Comparison of ENCODE assay signal across 8 cellular contexts in genomic region chr17:17840751-17841591, GRCh38. TPM values are rescaled to one million over a fixed set of nuclear protein-coding genes. Genes with fewer than 3 reads are reported as not detected.
DNase-seq lines count a peak whose midpoint lies in the region; ATAC-seq, FAIRE-seq and TF ChIP-seq lines count a peak whose summit lies in the region.

No MANE protein-coding gene starts in this region.

- intact Hi-C loops in left lung (cut with DNase I) (no loop called here), testis (cut with DNase I; ENCODE audit: low total_unique reads) (no loop called here)

- H3K4me3 ChIP-seq in left lung (peak overlapping the region; percentile 12 to 55), testis (peak overlapping the region; percentile 55 to 73)

- H3K9me3 ChIP-seq in left lung (no peaks in the 10 kb centered on the region), testis (no peaks in the 10 kb centered on the region)

- DNase-seq in GM12891 (ENCODE audit: insufficient read length, low spot score) (no peak), NCI-H748 (lab: John Stamatoyannopoulos, UW; ENCODE audit: unreplicated experiment) (peak; percentile 75), caudate nucleus (lab: John Stamatoyannopoulos, UW) (peak in 32 of 61 donors; percentile 49 to 82 (median 72)), left lung (no peak), testis (no peak), SW 1271 (lab: John Stamatoyannopoulos, UW) (no peak), Kasumi-1 (lab: John Stamatoyannopoulos, UW) (no peak)

- H3K27me3 ChIP-seq in left lung (no peaks in the 10 kb centered on the region), testis (no peaks in the 10 kb centered on the region)

- H3K27ac ChIP-seq in caudate nucleus (ENCODE audit: low read depth, low read length) (peak overlapping the region; percentile 98), left lung (peak overlapping the region; percentile 97 to 99), testis (peak overlapping the region; percentile 97 to 98)

- H3K4me1 ChIP-seq in left lung (peaks cover 37 to 63% of the 10 kb centered on the region in 2 donors), testis (peaks cover 58% of the 10 kb centered on the region)

- TF ChIP-seq CTCF in left lung (IDR thresholded peaks at IDR 0.05) (no peak), testis (IDR thresholded peaks at IDR 0.05) (no peak)

- 41 to 48% methylated on average over 7 of the region's 7 CpGs for WGBS in testis, 2 donors

- H3K36me3 ChIP-seq in left lung: peaks cover 0 to 2% of the 10 kb centered on the region in 2 donors
- no peaks in the 10 kb centered on the region for H3K36me3 ChIP-seq in testis (ENCODE audit: low read depth, missing control alignments)

- FAIRE-seq in GM12891 (lab: Jason Lieb, UNC): peak; percentile 84

- no peak for TF ChIP-seq POLR2A in GM12891 (IDR thresholded peaks at IDR 0.05; ENCODE audit: low read depth, low read length)
- TF ChIP-seq POLR2A in testis (IDR thresholded peaks at IDR 0.05): no peak

- peak; percentile 6 for ATAC-seq in left lung
- no peak for ATAC-seq in GM19324 (IDR thresholded peaks at IDR 0.05; ENCODE audit: low FRiP score, unreplicated experiment)

TF ChIP-seq in GM12891, 5 proteins besides CTCF, POLR2A, EP300 and RAD21:
- TF ChIP-seq PAX5 (IDR thresholded peaks at IDR 0.05; ENCODE audit: insufficient read depth, low read length, severe bottlenecking) (no peak), POU2F2 (IDR thresholded peaks at IDR 0.05; ENCODE audit: low read depth, low read length) (no peak), SPI1 (IDR thresholded peaks at IDR 0.05; ENCODE audit: low read depth, low read length) (no peak), TAF1 (IDR thresholded peaks at IDR 0.05; ENCODE audit: low read depth, low read length) (no peak)

RNA-seq across cellular contexts. Expression of gene SREBF1, which starts 4.2 kb away (rescaled TPM):
- polyA plus RNA-seq in GM12891 (2012; ENCODE audit: low read depth, missing spikeins): 16.7 TPM
- total RNA-seq in left lung: 100 to 1,000 TPM; 112 to 122 TPM
- 100 to 1,000 TPM; 239 to 256 TPM for total RNA-seq in testis
- polyA plus RNA-seq in testis (ENCODE audit: insufficient read depth, low read depth, low replicate concordance): 142 TPM

Comparison
In these comparisons a context has a peak if more than half of its experiments do, and no peak if none do; other contexts are left out.
1. DNase-seq: peak in NCI-H748 (single experiment) and caudate nucleus (32 of 61); none in GM12891 (single experiment), left lung (0 of 2), testis (single experiment), SW 1271 (0 of 2) and Kasumi-1 (0 of 2).
2. Peak in every context shown above with its lines, with median percentiles within 50 percentile points of each other: H3K27ac ChIP-seq.